ENCODE assay signal across 21 cellular contexts in the genomic region with DNA sequence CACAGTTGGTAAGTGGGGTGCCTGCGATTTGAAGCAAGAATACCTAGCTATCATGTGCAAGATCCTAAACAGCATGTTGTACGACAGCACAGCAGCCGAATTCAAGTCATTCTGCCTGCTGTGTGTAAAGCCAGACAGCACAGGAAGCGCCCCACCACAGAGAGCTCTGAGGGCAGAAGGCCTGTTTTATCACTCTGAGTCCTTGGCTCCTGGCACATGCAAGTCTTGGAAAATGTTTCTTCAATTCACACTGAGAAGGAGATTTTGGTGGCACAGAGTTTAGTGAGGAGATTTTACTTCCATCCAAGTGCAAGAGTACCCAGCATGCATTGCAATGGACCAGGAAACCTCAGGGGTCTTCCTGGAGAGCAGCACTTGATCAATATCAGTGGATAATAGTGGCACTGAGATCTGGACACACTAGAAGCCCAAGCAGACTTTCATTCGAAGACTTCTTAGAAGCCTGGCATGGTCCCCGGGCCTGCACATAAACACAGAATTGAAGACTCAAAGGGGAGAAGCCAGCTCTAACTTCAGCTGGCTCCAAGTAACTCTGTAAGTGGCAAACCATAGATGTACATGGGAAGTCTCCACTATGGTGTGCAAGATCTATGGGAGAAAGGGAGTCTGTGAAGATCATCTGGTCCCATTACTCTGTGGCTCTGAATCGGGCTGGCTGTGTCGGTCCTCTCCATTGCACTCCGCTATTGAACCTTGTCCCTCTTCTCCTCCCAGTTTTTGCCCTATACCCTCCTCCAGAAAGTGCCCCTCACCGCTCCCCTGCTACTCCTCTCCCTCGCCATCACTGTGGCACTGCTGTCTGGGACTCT. TPM values are rescaled to one million over a fixed set of nuclear protein-coding genes. Genes with fewer than 3 reads are reported as not detected.
DNase-seq lines count a peak whose midpoint lies in the region; ATAC-seq and TF ChIP-seq lines count a peak whose summit lies in the region.
"Had no signal": no experiment of that assay in that cellular context is flagged by ENCODE, and none has a peak within 500 bp of the region (broad histone marks: within the 10 kb centered on the region; RNA-seq: fewer than 3 reads in every experiment).

No MANE protein-coding gene starts in this region.

- H3K4me1 ChIP-seq in ascending aorta, result no peaks in the 10 kb centered on the region

- H3K4me1 Mint-ChIP-seq in activated CD8-positive, alpha-beta T cell treated with anti-CD3 and anti-CD28 coated beads for 36 hours (ENCODE audit: low read depth), result peaks cover 33% of the 10 kb centered on the region
- H3K4me1 Mint-ChIP-seq in central memory CD8-positive, alpha-beta T cell, result peaks cover 27% of the 10 kb centered on the region
- peaks cover 25% of the 10 kb centered on the region for H3K4me1 Mint-ChIP-seq in stimulated activated naive CD8-positive, alpha-beta T cell treated with anti-CD3 and anti-CD28 coated beads, Interleukin-15, amount 100 ng/mL, for 72 hours
- H3K4me1 Mint-ChIP-seq: nephron progenitor cell; stimulated activated memory B cell treated with anti-CD40 and anti-IgM and Interleukin-4, amounts not matched to agents 10 μg/mL and 1 μg/mL and 100 μg/mL, for 72 hours had no signal

- H3K4me3 ChIP-seq in ascending aorta, result no peak overlapping the region
- H3K4me3 ChIP-seq: dorsolateral prefrontal cortex, esophagus muscularis mucosa had no signal

- DNase-seq in activated gamma-delta T cell treated with Interleukin-2 at 50 U/mL for 16 hours, result peak; percentile 32
- DNase-seq in activated gamma-delta T cell (lab: John Stamatoyannopoulos, UW), result no peak
- DNase-seq in activated CD8-positive, alpha-beta T cell treated with anti-CD3 and anti-CD28 coated beads for 36 hours, result peak; percentile 57
- peak in 1 of 2 donors; percentile 25 for DNase-seq in central memory CD8-positive, alpha-beta T cell (ENCODE audit: low spot score in 2 of 2)
- DNase-seq in stimulated activated naive CD8-positive, alpha-beta T cell treated with anti-CD3 and anti-CD28 coated beads, Interleukin-15, amount 100 ng/mL, for 72 hours, result no peak
- DNase-seq in ascending aorta (ENCODE audit: low spot score in 2 of 2), result no peak
- DNase-seq: dorsolateral prefrontal cortex, GOT3, head of caudate nucleus, NCI-H2029, NCI-H524 treated with DMSO at 0.1 percent for 48 hours, nephron progenitor cell, OCI-M1 had no signal

- H3K36me3 ChIP-seq in ascending aorta, result no peaks in the 10 kb centered on the region
- H3K36me3 ChIP-seq: esophagus muscularis mucosa had no signal

- ATAC-seq in activated CD8-positive, alpha-beta T cell treated with anti-CD3 and anti-CD28 coated beads for 36 hours, result peak; percentile 71
- ATAC-seq in central memory CD8-positive, alpha-beta T cell (replicated peaks; ENCODE audit: extremely low read depth, poor library complexity, severe bottlenecking), result peak; percentile 98
- ATAC-seq in stimulated activated naive CD8-positive, alpha-beta T cell treated with anti-CD3 and anti-CD28 coated beads, Interleukin-15, amount 100 ng/mL, for 72 hours, result peak; percentile 87
- no peak for ATAC-seq in GM21619 (IDR thresholded peaks at IDR 0.05; ENCODE audit: unreplicated experiment)
- no peak for ATAC-seq in GM19455 (IDR thresholded peaks at IDR 0.05; ENCODE audit: unreplicated experiment)
- ATAC-seq: stimulated activated memory B cell treated with anti-CD40 and anti-IgM and Interleukin-4, amounts not matched to agents 10 μg/mL and 1 μg/mL and 100 μg/mL, for 72 hours had no signal

- H3K27ac Mint-ChIP-seq in activated CD8-positive, alpha-beta T cell treated with anti-CD3 and anti-CD28 coated beads for 36 hours, result no peak overlapping the region
- peak overlapping the region; percentile 70 for H3K27ac Mint-ChIP-seq in central memory CD8-positive, alpha-beta T cell (ENCODE audit: low read depth)
- H3K27ac Mint-ChIP-seq in stimulated activated naive CD8-positive, alpha-beta T cell treated with anti-CD3 and anti-CD28 coated beads, Interleukin-15, amount 100 ng/mL, for 72 hours, result no peak overlapping the region
- H3K27ac Mint-ChIP-seq: nephron progenitor cell; stimulated activated memory B cell treated with anti-CD40 and anti-IgM and Interleukin-4, amounts not matched to agents 10 μg/mL and 1 μg/mL and 100 μg/mL, for 72 hours had no signal

- H3K9me3 Mint-ChIP-seq in activated CD8-positive, alpha-beta T cell treated with anti-CD3 and anti-CD28 coated beads for 36 hours, result no peaks in the 10 kb centered on the region
- no peaks in the 10 kb centered on the region for H3K9me3 Mint-ChIP-seq in central memory CD8-positive, alpha-beta T cell
- H3K9me3 Mint-ChIP-seq in stimulated activated naive CD8-positive, alpha-beta T cell treated with anti-CD3 and anti-CD28 coated beads, Interleukin-15, amount 100 ng/mL, for 72 hours, result peaks cover 0 to 6% of the 10 kb centered on the region in 2 donors
- H3K9me3 Mint-ChIP-seq: nephron progenitor cell; stimulated activated memory B cell treated with anti-CD40 and anti-IgM and Interleukin-4, amounts not matched to agents 10 μg/mL and 1 μg/mL and 100 μg/mL, for 72 hours had no signal

- intact Hi-C loops in activated CD8-positive, alpha-beta T cell treated with anti-CD3 and anti-CD28 coated beads for 36 hours (cut with micrococcal nuclease), result no loop called here
- intact Hi-C loops in ascending aorta (cut with DNase I), result no loop called here

- CTCF ChIA-PET in activated CD8-positive, alpha-beta T cell treated with anti-CD3 and anti-CD28 coated beads for 36 hours (lab: Charles Lee), result interaction anchor here (1.1 to 1.6 kb wide), 2 partner anchors 8 to 203 kb away, joined by 4 to 6 read pairs; no protein-coding TSS in a partner anchor

- H3K4me3 Mint-ChIP-seq in activated CD8-positive, alpha-beta T cell treated with anti-CD3 and anti-CD28 coated beads for 36 hours, result no peak overlapping the region
- no peak overlapping the region for H3K4me3 Mint-ChIP-seq in central memory CD8-positive, alpha-beta T cell
- no peak overlapping the region for H3K4me3 Mint-ChIP-seq in stimulated activated naive CD8-positive, alpha-beta T cell treated with anti-CD3 and anti-CD28 coated beads, Interleukin-15, amount 100 ng/mL, for 72 hours
- H3K4me3 Mint-ChIP-seq: brain; nephron progenitor cell; stimulated activated memory B cell treated with anti-CD40 and anti-IgM and Interleukin-4, amounts not matched to agents 10 μg/mL and 1 μg/mL and 100 μg/mL, for 72 hours had no signal

- H3K9me3 ChIP-seq in ascending aorta, result no peaks in the 10 kb centered on the region
- H3K9me3 ChIP-seq: esophagus muscularis mucosa had no signal

- H3K27me3 ChIP-seq in ascending aorta, result no peaks in the 10 kb centered on the region

- no peaks in the 10 kb centered on the region for H3K36me3 Mint-ChIP-seq in activated CD8-positive, alpha-beta T cell treated with anti-CD3 and anti-CD28 coated beads for 36 hours (ENCODE audit: low read depth)
- no peaks in the 10 kb centered on the region for H3K36me3 Mint-ChIP-seq in central memory CD8-positive, alpha-beta T cell (ENCODE audit: insufficient read depth)
- H3K36me3 Mint-ChIP-seq: brain; stimulated activated memory B cell treated with anti-CD40 and anti-IgM and Interleukin-4, amounts not matched to agents 10 μg/mL and 1 μg/mL and 100 μg/mL, for 72 hours had no signal

- POLR2A ChIA-PET in activated CD8-positive, alpha-beta T cell treated with anti-CD3 and anti-CD28 coated beads for 36 hours (lab: Charles Lee), result no interaction called here

- no peaks in the 10 kb centered on the region for H3K27me3 Mint-ChIP-seq in activated CD8-positive, alpha-beta T cell treated with anti-CD3 and anti-CD28 coated beads for 36 hours
- peaks cover 19% of the 10 kb centered on the region for H3K27me3 Mint-ChIP-seq in central memory CD8-positive, alpha-beta T cell
- H3K27me3 Mint-ChIP-seq in stimulated activated naive CD8-positive, alpha-beta T cell treated with anti-CD3 and anti-CD28 coated beads, Interleukin-15, amount 100 ng/mL, for 72 hours, result no peaks in the 10 kb centered on the region

- TF ChIP-seq CTCF in activated CD8-positive, alpha-beta T cell treated with anti-CD3 and anti-CD28 coated beads for 36 hours (IDR thresholded peaks at IDR 0.05), result no peak
- TF ChIP-seq CTCF in ascending aorta (IDR thresholded peaks at IDR 0.05), result no peak

- H3K27ac ChIP-seq in ascending aorta, result no peak overlapping the region

RNA-seq across cellular contexts. Expression of a gene that starts 1.6 kb away (rescaled TPM):
- total RNA-seq in activated CD8-positive, alpha-beta T cell treated with anti-CD3 and anti-CD28 coated beads for 36 hours, result not detected
- not detected for total RNA-seq in ascending aorta
- total RNA-seq: A673, esophagus muscularis mucosa, MCF 10A had no signal

RNA-seq across cellular contexts. Expression of a gene that starts 21.6 kb away (rescaled TPM):
- not detected for total RNA-seq in activated CD8-positive, alpha-beta T cell treated with anti-CD3 and anti-CD28 coated beads for 36 hours
- not detected for total RNA-seq in ascending aorta
- total RNA-seq: A673, esophagus muscularis mucosa, MCF 10A, urinary bladder had no signal

RNA-seq across cellular contexts. Expression of a gene that starts 29.8 kb away (rescaled TPM):
- not detected for total RNA-seq in activated CD8-positive, alpha-beta T cell treated with anti-CD3 and anti-CD28 coated beads for 36 hours
- total RNA-seq in ascending aorta, result not detected
- total RNA-seq: A673, esophagus muscularis mucosa, MCF 10A, urinary bladder had no signal

Comparison
In these comparisons a context has a peak if more than half of its experiments do, and no peak if none do; other contexts are left out.
1. DNase-seq: peak in activated gamma-delta T cell treated with Interleukin-2 at 50 U/mL for 16 hours (single experiment) and activated CD8-positive, alpha-beta T cell treated with anti-CD3 and anti-CD28 coated beads for 36 hours (single experiment); none in activated gamma-delta T cell (single experiment), stimulated activated naive CD8-positive, alpha-beta T cell treated with anti-CD3 and anti-CD28 coated beads, Interleukin-15, amount 100 ng/mL, for 72 hours (0 of 2) and ascending aorta (0 of 2).
2. ATAC-seq: peak in activated CD8-positive, alpha-beta T cell treated with anti-CD3 and anti-CD28 coated beads for 36 hours (single experiment), central memory CD8-positive, alpha-beta T cell (single experiment) and stimulated activated naive CD8-positive, alpha-beta T cell treated with anti-CD3 and anti-CD28 coated beads, Interleukin-15, amount 100 ng/mL, for 72 hours (single experiment); none in GM21619 (single experiment) and GM19455 (single experiment).